In the genomic region with DNA sequence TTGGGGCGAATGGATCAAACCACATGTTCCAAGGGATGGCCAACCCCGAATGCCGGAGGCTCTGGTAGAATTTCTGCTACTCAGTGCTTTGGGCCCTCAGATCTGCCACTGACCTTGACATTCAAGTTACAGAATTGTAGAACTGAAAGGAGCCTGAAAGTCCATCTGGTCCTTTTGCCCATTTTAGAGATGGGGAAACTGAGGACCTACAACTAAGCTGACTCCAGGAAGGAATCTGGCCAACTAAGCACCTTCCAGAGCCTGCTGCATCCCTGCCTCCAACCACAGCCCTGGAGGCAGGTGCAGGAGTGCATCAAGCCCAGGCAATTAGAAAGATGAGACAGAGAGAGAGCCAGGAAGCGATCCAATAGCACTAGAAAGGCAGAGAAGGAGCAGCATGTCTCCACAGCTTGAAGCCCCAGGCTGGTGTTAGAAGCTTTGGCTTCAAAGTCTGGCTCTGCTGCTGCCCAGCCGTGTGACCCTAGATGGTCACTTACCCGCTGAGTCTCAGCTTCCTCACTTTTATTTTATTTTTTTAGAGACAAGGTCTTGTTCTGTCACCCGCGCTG, we compare ENCODE assay signal across 19 cellular contexts. TPM values are rescaled to one million over a fixed set of nuclear protein-coding genes. Genes with fewer than 3 reads are reported as not detected.
DNase-seq lines count a peak whose midpoint lies in the region; ATAC-seq, FAIRE-seq and TF ChIP-seq lines count a peak whose summit lies in the region.
"Had no signal": no experiment of that assay in that cellular context is flagged by ENCODE, and none has a peak within 500 bp of the region (broad histone marks: within the 10 kb centered on the region; RNA-seq: fewer than 3 reads in every experiment).

No MANE protein-coding gene starts in this region.

- H3K27me3 ChIP-seq in HepG2 (ENCODE audit: control insufficient read depth in 1 of 2, insufficient read depth in 2 of 2, low read length in 2 of 2) (peaks cover 0 to under 1% of the 10 kb centered on the region in 2 experiments; a peak in 2 of 5 replicates), right lobe of liver (no peaks in the 10 kb centered on the region), K562 (ENCODE audit: control insufficient read depth in 2 of 2, insufficient read depth in 2 of 2, low read length in 2 of 2) (no peaks in the 10 kb centered on the region), right cardiac atrium (ENCODE audit: control insufficient read depth, insufficient read depth) (no peaks in the 10 kb centered on the region)
- H3K27me3 ChIP-seq: SJSA1 had no signal

- DNase-seq in HepG2 (ENCODE audit: low spot score) (no peak), right lobe of liver (no peak), NCI-H2107 treated with DMSO at 0.1 percent for 48 hours (lab: John Stamatoyannopoulos, UW; ENCODE audit: unreplicated experiment) (peak; percentile 87), K562 (ENCODE audit: extremely low read depth in 1 of 4, low spot score in 3 of 4) (no peak), NAMALWA (ENCODE audit: low spot score) (no peak), NCI-H1436 treated with DMSO at 0.1 percent for 48 hours (lab: John Stamatoyannopoulos, UW) (no peak), right cardiac atrium (no peak)
- DNase-seq: C1 segment of cervical spinal cord, DMS 273 treated with DMSO at 0.1 percent for 48 hours, EL, KG1, NCI-H187 treated with DMSO at 0.1 percent for 48 hours, NCI-H345, NCI-H748 treated with DMSO at 0.1 percent for 48 hours had no signal

- TF ChIP-seq POLR2A in HepG2 (IDR thresholded peaks at IDR 0.05; ENCODE audit: insufficient read depth in 1 of 2, low read depth in 2 of 2, low read length in 2 of 2), result no peak
- TF ChIP-seq POLR2A in right lobe of liver (IDR thresholded peaks at IDR 0.05), result no peak
- TF ChIP-seq POLR2A in K562 (conservative IDR thresholded peaks at IDR 0.05), result no peak

- CTCF ChIA-PET in HepG2 (lab: Yijun Ruan, JAX; ENCODE audit: low intra/inter-chr PET ratio, low total read pairs), result no interaction called here
- CTCF ChIA-PET in K562 (lab: Yijun Ruan, JAX; ENCODE audit: low intra/inter-chr PET ratio), result no interaction called here

- H3K36me3 ChIP-seq in HepG2 (replicated peaks in 1 of 2; ENCODE audit: control insufficient read depth in 1 of 2, insufficient read depth in 2 of 2, low read length in 2 of 2), result no peaks in the 10 kb centered on the region
- H3K36me3 ChIP-seq in right lobe of liver, result no peaks in the 10 kb centered on the region
- H3K36me3 ChIP-seq in K562 (ENCODE audit: control insufficient read depth, insufficient read depth, low read length), result no peaks in the 10 kb centered on the region
- H3K36me3 ChIP-seq: HAP-1 had no signal

- no peak overlapping the region for H3K27ac ChIP-seq in HepG2 (ENCODE audit: extremely low read length, insufficient read depth, low read length)
- H3K27ac ChIP-seq in right lobe of liver, result no peak overlapping the region
- H3K27ac ChIP-seq in K562 (ENCODE audit: extremely low read depth, low read depth, low read length), result no peak overlapping the region
- H3K27ac ChIP-seq in right cardiac atrium (ENCODE audit: low read length), result no peak overlapping the region
- H3K27ac ChIP-seq: SJSA1 had no signal

- FAIRE-seq in HepG2 (lab: Jason Lieb, UNC) (no peak), K562 (lab: Jason Lieb, UNC) (no peak)
- FAIRE-seq: GM19239 had no signal

- no TSS peak for BruUV-seq in HepG2 (replicated peaks; lab: Mats Ljungman, UMichigan)
- no TSS peak for BruUV-seq in K562 (replicated peaks; lab: Mats Ljungman, UMichigan)

- TF ChIP-seq EP300 in HepG2 (IDR thresholded peaks at IDR 0.05; ENCODE audit: low read depth in 2 of 2, low read length in 2 of 2) (no peak), HepG2 (CRISPR knock-in tag; IDR thresholded peaks at IDR 0.05; ENCODE audit: borderline replicate concordance) (no peak), K562 (IDR thresholded peaks at IDR 0.05; ENCODE audit: low read length) (no peak)

- H3K9me3 ChIP-seq in HepG2 (ENCODE audit: low read length) (no peaks in the 10 kb centered on the region), right lobe of liver (no peaks in the 10 kb centered on the region), K562 (replicated peaks; ENCODE audit: control insufficient read depth, insufficient read depth, low read depth, low read length) (no peaks in the 10 kb centered on the region), right cardiac atrium (ENCODE audit: control insufficient read depth, low read length) (no peaks in the 10 kb centered on the region)
- H3K9me3 ChIP-seq: HAP-1, SJSA1 had no signal

- ATAC-seq in HepG2 (no peak), right lobe of liver (no peak), K562 (no peak), right cardiac atrium (no peak)

- H3K4me1 ChIP-seq in HepG2 (ENCODE audit: insufficient read depth, low read length) (peaks cover 15% of the 10 kb centered on the region), right lobe of liver (no peaks in the 10 kb centered on the region), K562 (replicated peaks in 1 of 2; ENCODE audit: control insufficient read depth in 2 of 2, insufficient read depth in 2 of 2, low read length in 2 of 2) (peaks cover 4 to 15% of the 10 kb centered on the region in 2 experiments; a peak in 3 of 5 replicates), right cardiac atrium (ENCODE audit: control insufficient read depth, insufficient read depth, low read length) (no peaks in the 10 kb centered on the region)
- H3K4me1 ChIP-seq: HAP-1 had no signal

- H3K9ac ChIP-seq in HepG2 (ENCODE audit: insufficient read depth, low read depth, low read length) (no peak overlapping the region), K562 (ENCODE audit: insufficient read depth in 1 of 2, low read depth in 2 of 2, low read length in 2 of 2) (no peak overlapping the region)

- H4K20me1 ChIP-seq in HepG2 (ENCODE audit: insufficient read depth, low read length), result no peaks in the 10 kb centered on the region
- no peaks in the 10 kb centered on the region for H4K20me1 ChIP-seq in K562 (replicated peaks; ENCODE audit: control insufficient read depth, insufficient read depth, low read length)

- TF ChIP-seq CTCF in HepG2 (CRISPR knock-in tag; IDR thresholded peaks at IDR 0.05) (no peak), right lobe of liver (IDR thresholded peaks at IDR 0.05) (no peak), K562 (IDR thresholded peaks at IDR 0.05 in 2 of 3, conservative IDR thresholded peaks at IDR 0.05 in 1 of 3; ENCODE audit: insufficient read depth in 2 of 3, low read depth in 1 of 3, low read length in 3 of 3) (no peak)

- H3K9me1 ChIP-seq in K562 (ENCODE audit: control insufficient read depth, insufficient read depth, low read length), result no peaks in the 10 kb centered on the region

- H3K4me3 ChIP-seq in HepG2 (replicated peaks in 1 of 3; ENCODE audit: insufficient read depth in 1 of 3, low read depth in 2 of 3, low read length in 3 of 3), result no peak overlapping the region
- no peak overlapping the region for H3K4me3 ChIP-seq in right lobe of liver
- no peak overlapping the region for H3K4me3 ChIP-seq in K562
- no peak overlapping the region for H3K4me3 ChIP-seq in right cardiac atrium (ENCODE audit: low read length)
- H3K4me3 ChIP-seq: HAP-1, SJSA1 had no signal

- intact Hi-C loops in HepG2 (cut with micrococcal nuclease; ENCODE audit: unreplicated experiment), result no loop called here
- intact Hi-C loops in right lobe of liver (cut with DNase I), result no loop called here
- intact Hi-C loops in K562 (cut with micrococcal nuclease), result loop anchor here (10.0 kb wide), 1 partner anchor 282 kb away; a partner anchor contains a TSS
- intact Hi-C loops in right cardiac atrium (cut with DNase I), result no loop called here

- 79% methylated on average over 8 of the region's 8 CpGs for whole genome bisulfite sequencing in HepG2 (ENCODE audit: low lambda C conversion rate)
- WGBS in right lobe of liver (ENCODE audit: insufficient coverage, low coverage, low lambda C conversion rate, missing lambda C conversion rate), result 88% methylated on average over 6 of the region's 8 CpGs
- 57% methylated on average over 8 of the region's 8 CpGs for WGBS in K562 (ENCODE audit: insufficient coverage, low coverage, missing lambda C conversion rate)
- WGBS in right cardiac atrium, result 92% methylated on average over 8 of the region's 8 CpGs

- POLR2A ChIA-PET in HepG2 (lab: Yijun Ruan, JAX) (no interaction called here), K562 (lab: Yijun Ruan, JAX) (no interaction called here)

- H2AFZ ChIP-seq in HepG2 (ENCODE audit: low read length) (no peak overlapping the region), K562 (ENCODE audit: low read depth, low read length) (no peak overlapping the region)

- in situ Hi-C loops in HepG2 (cut with HindIII; ENCODE audit: extremely low pct_ligation_motif_present, low pct_unique_long_range_greater_than_20kb) (no loop called here), K562 (cut with MboI) (no loop called here)

- H3K4me2 ChIP-seq in HepG2 (ENCODE audit: low read depth, low read length) (no peak overlapping the region), K562 (ENCODE audit: insufficient read depth, low read length) (no peak overlapping the region)

- TF ChIP-seq RAD21 in HepG2 (CRISPR knock-in tag; IDR thresholded peaks at IDR 0.05) (no peak), K562 (CRISPR knock-in tag; conservative IDR thresholded peaks at IDR 0.05 in 1 of 2, IDR thresholded peaks at IDR 0.05 in 1 of 2) (no peak)

- H3K79me2 ChIP-seq in HepG2 (ENCODE audit: insufficient read depth, low read length) (no peaks in the 10 kb centered on the region), K562 (ENCODE audit: control insufficient read depth, insufficient read depth, low read length) (no peaks in the 10 kb centered on the region)

RNA-seq across cellular contexts. Expression of a gene that starts 1.3 kb away (rescaled TPM):
- total RNA-seq in HepG2 (2016; rRNA removed; fragmentation: Illumina TruSeq; extraction: Trizol), result not detected in 2 replicates
- not detected in 2 replicates for total RNA-seq in HepG2 (2016; cell fraction: cytosol; rRNA removed; fragmentation: Illumina TruSeq; extraction: Trizol; ENCODE audit: low read depth)
- total RNA-seq in HepG2 (2016; cell fraction: insoluble cytoplasmic fraction; rRNA removed; fragmentation: Illumina TruSeq; extraction: Trizol), result not detected in 2 replicates
- total RNA-seq in HepG2 (2016; cell fraction: membrane; rRNA removed; fragmentation: Illumina TruSeq; extraction: Trizol), result not detected in 2 replicates
- not detected in 2 replicates for total RNA-seq in HepG2 (2016; cell fraction: nucleus; rRNA removed; fragmentation: Illumina TruSeq; extraction: Trizol)
- not detected in 2 replicates for polyA plus RNA-seq in HepG2 (2011; rRNA removed)
- not detected in 2 replicates for polyA plus RNA-seq in HepG2 (2011; cell fraction: cytosol; rRNA removed)
- not detected in 2 replicates for polyA plus RNA-seq in HepG2 (2011; cell fraction: nucleus; rRNA removed)
- polyA plus RNA-seq in HepG2 (2012), result not detected in 2 replicates
- polyA plus RNA-seq in HepG2 (2016; cell fraction: cytosol; fragmentation: Illumina TruSeq; extraction: Trizol; ENCODE audit: low read depth), result not detected in 2 replicates
- polyA plus RNA-seq in HepG2 (2016; cell fraction: insoluble cytoplasmic fraction; fragmentation: Illumina TruSeq; extraction: Trizol; ENCODE audit: low read depth), result not detected in 2 replicates
- not detected in 2 replicates for polyA plus RNA-seq in HepG2 (2016; cell fraction: membrane; fragmentation: Illumina TruSeq; extraction: Trizol; ENCODE audit: low read depth)
- not detected in 2 replicates for polyA plus RNA-seq in HepG2 (2016; cell fraction: nucleus; fragmentation: Illumina TruSeq; extraction: Trizol; ENCODE audit: insufficient read depth, low read depth)
- polyA minus RNA-seq in HepG2 (2011; rRNA and poly(A)+ RNA removed; ENCODE audit: low replicate concordance), result not detected in 2 replicates
- polyA minus RNA-seq in HepG2 (2011; cell fraction: cytosol; rRNA and poly(A)+ RNA removed), result not detected in 2 replicates
- polyA minus RNA-seq in HepG2 (2011; cell fraction: nucleus; rRNA and poly(A)+ RNA removed), result not detected in 2 replicates
- not detected for total RNA-seq in right lobe of liver
- not detected in 2 replicates for total RNA-seq in K562 (2011; cell fraction: chromatin; rRNA removed; ENCODE audit: low replicate concordance)
- total RNA-seq in K562 (2011; cell fraction: nucleolus; rRNA removed), result not detected in 2 replicates
- total RNA-seq in K562 (2011; cell fraction: nucleoplasm; rRNA removed), result not detected in 2 replicates
- not detected in 2 replicates for total RNA-seq in K562 (2014; rRNA removed)
- not detected in 2 replicates for total RNA-seq in K562 (2014; rRNA removed; fragmentation: Illumina TruSeq; extraction: Trizol)
- total RNA-seq in K562 (2015; rRNA removed; fragmentation: Illumina TruSeq; extraction: Trizol), result not detected in 2 replicates
- total RNA-seq in K562 (2021), result 0.84 and 1.2 TPM in 2 replicates
- not detected in 2 replicates for polyA plus RNA-seq in K562 (2011; rRNA removed)
- polyA plus RNA-seq in K562 (2011; cell fraction: cytosol; rRNA removed), result not detected in 2 replicates
- not detected in 2 replicates for polyA plus RNA-seq in K562 (2011; cell fraction: nucleus; rRNA removed)
- polyA plus RNA-seq in K562 (2012), result 0.03 and 0.12 TPM in 2 replicates
- not detected in 2 replicates for polyA plus RNA-seq in K562 (2014; fragmentation: Illumina TruSeq; extraction: Trizol)
- polyA plus RNA-seq in K562 (2014; fragmentation: Nextera tagmentation; extraction: Ambion mirVana), result not detected
- polyA plus RNA-seq in K562 (2014; rRNA removed), result not detected in 2 replicates
- polyA minus RNA-seq in K562 (2011; rRNA and poly(A)+ RNA removed), result not detected in 2 replicates
- polyA minus RNA-seq in K562 (2011; cell fraction: cytosol; rRNA and poly(A)+ RNA removed), result not detected in 2 replicates
- polyA minus RNA-seq in K562 (2011; cell fraction: nucleus; rRNA and poly(A)+ RNA removed), result not detected in 2 replicates
- 1 to 10 TPM in 1 of 4 donors, not detected in 3; 1.1 TPM for total RNA-seq in right cardiac atrium
- not detected for polyA plus RNA-seq in right cardiac atrium
- total RNA-seq: SJSA1 had no signal

RNA-seq across cellular contexts. Expression of a gene that starts 19.6 kb away (rescaled TPM):
- total RNA-seq in HepG2 (2016; rRNA removed; fragmentation: Illumina TruSeq; extraction: Trizol) (not detected in 2 replicates), right lobe of liver (not detected), K562 (2014; rRNA removed) (not detected in 2 replicates), K562 (2014; rRNA removed; fragmentation: Illumina TruSeq; extraction: Trizol) (not detected in 2 replicates), K562 (2015; rRNA removed; fragmentation: Illumina TruSeq; extraction: Trizol) (not detected in 2 replicates), K562 (2021) (0.47 and 0.62 TPM in 2 replicates), right cardiac atrium (not detected)
- not detected in 2 replicates for total RNA-seq in HepG2 (2016; cell fraction: cytosol; rRNA removed; fragmentation: Illumina TruSeq; extraction: Trizol; ENCODE audit: low read depth)
- not detected in 2 replicates for total RNA-seq in HepG2 (2016; cell fraction: insoluble cytoplasmic fraction; rRNA removed; fragmentation: Illumina TruSeq; extraction: Trizol)
- total RNA-seq in HepG2 (2016; cell fraction: membrane; rRNA removed; fragmentation: Illumina TruSeq; extraction: Trizol), result not detected in 2 replicates
- not detected in 2 replicates for total RNA-seq in HepG2 (2016; cell fraction: nucleus; rRNA removed; fragmentation: Illumina TruSeq; extraction: Trizol)
- polyA plus RNA-seq in HepG2 (2011; rRNA removed) (not detected in 2 replicates), K562 (2011; rRNA removed) (not detected in 2 replicates), K562 (2014; fragmentation: Illumina TruSeq; extraction: Trizol) (not detected in 2 replicates), K562 (2014; fragmentation: Nextera tagmentation; extraction: Ambion mirVana) (not detected), K562 (2014; rRNA removed) (not detected in 2 replicates), right cardiac atrium (not detected)
- not detected in 2 replicates for polyA plus RNA-seq in HepG2 (2011; cell fraction: cytosol; rRNA removed)
- not detected in 2 replicates for polyA plus RNA-seq in HepG2 (2011; cell fraction: nucleus; rRNA removed)
- not detected in 2 replicates for polyA plus RNA-seq in HepG2 (2012)
- not detected in 2 replicates for polyA plus RNA-seq in HepG2 (2016; cell fraction: cytosol; fragmentation: Illumina TruSeq; extraction: Trizol; ENCODE audit: low read depth)
- not detected in 2 replicates for polyA plus RNA-seq in HepG2 (2016; cell fraction: insoluble cytoplasmic fraction; fragmentation: Illumina TruSeq; extraction: Trizol; ENCODE audit: low read depth)
- not detected in 2 replicates for polyA plus RNA-seq in HepG2 (2016; cell fraction: membrane; fragmentation: Illumina TruSeq; extraction: Trizol; ENCODE audit: low read depth)
- polyA plus RNA-seq in HepG2 (2016; cell fraction: nucleus; fragmentation: Illumina TruSeq; extraction: Trizol; ENCODE audit: insufficient read depth, low read depth), result not detected in 2 replicates
- polyA minus RNA-seq in HepG2 (2011; rRNA and poly(A)+ RNA removed; ENCODE audit: low replicate concordance), result not detected in 2 replicates
- not detected in 2 replicates for polyA minus RNA-seq in HepG2 (2011; cell fraction: cytosol; rRNA and poly(A)+ RNA removed)
- not detected in 2 replicates for polyA minus RNA-seq in HepG2 (2011; cell fraction: nucleus; rRNA and poly(A)+ RNA removed)
- not detected in 2 replicates for total RNA-seq in K562 (2011; cell fraction: chromatin; rRNA removed; ENCODE audit: low replicate concordance)
- total RNA-seq in K562 (2011; cell fraction: nucleolus; rRNA removed), result not detected in 2 replicates
- not detected in 2 replicates for total RNA-seq in K562 (2011; cell fraction: nucleoplasm; rRNA removed)
- polyA plus RNA-seq in K562 (2011; cell fraction: cytosol; rRNA removed), result not detected in 2 replicates
- 0.17 TPM in 1 of 2 replicates, not detected in the other for polyA plus RNA-seq in K562 (2011; cell fraction: nucleus; rRNA removed)
- 0.30 TPM in 1 of 2 replicates, not detected in the other for polyA plus RNA-seq in K562 (2012)
- not detected in 2 replicates for polyA minus RNA-seq in K562 (2011; rRNA and poly(A)+ RNA removed)
- polyA minus RNA-seq in K562 (2011; cell fraction: cytosol; rRNA and poly(A)+ RNA removed), result not detected in 2 replicates
- not detected in 2 replicates for polyA minus RNA-seq in K562 (2011; cell fraction: nucleus; rRNA and poly(A)+ RNA removed)
- total RNA-seq: A673; SJSA1; T-helper 2 cell treated with Interferon-gamma antibody and Interleukin-4, amounts not matched to agents 100 ng/mL and 5 ng/mL, for 36 hours had no signal

RNA-seq across cellular contexts. Expression of a gene that starts 27.3 kb away (rescaled TPM):
- total RNA-seq in HepG2 (2016; rRNA removed; fragmentation: Illumina TruSeq; extraction: Trizol) (9.9 and 12.7 TPM in 2 replicates), right lobe of liver (10 to 100 TPM in 5 of 6 experiments, 1 to 10 TPM in 1; 9.9 to 19.4 (median 15.6) TPM), K562 (2014; rRNA removed) (53.6 and 62.9 TPM in 2 replicates), K562 (2014; rRNA removed; fragmentation: Illumina TruSeq; extraction: Trizol) (8.6 and 8.8 TPM in 2 replicates), K562 (2015; rRNA removed; fragmentation: Illumina TruSeq; extraction: Trizol) (25.2 and 27.9 TPM in 2 replicates), K562 (2021) (64.3 and 70.0 TPM in 2 replicates), right cardiac atrium (10 to 100 TPM; 10.8 to 17.7 (median 14.0) TPM)
- total RNA-seq in HepG2 (2016; cell fraction: cytosol; rRNA removed; fragmentation: Illumina TruSeq; extraction: Trizol; ENCODE audit: low read depth), result 3.5 and 3.8 TPM in 2 replicates
- 10.0 and 12.8 TPM in 2 replicates for total RNA-seq in HepG2 (2016; cell fraction: insoluble cytoplasmic fraction; rRNA removed; fragmentation: Illumina TruSeq; extraction: Trizol)
- total RNA-seq in HepG2 (2016; cell fraction: membrane; rRNA removed; fragmentation: Illumina TruSeq; extraction: Trizol), result 10.3 and 10.6 TPM in 2 replicates
- total RNA-seq in HepG2 (2016; cell fraction: nucleus; rRNA removed; fragmentation: Illumina TruSeq; extraction: Trizol), result 5.1 and 5.7 TPM in 2 replicates
- polyA plus RNA-seq in HepG2 (2011; rRNA removed) (9.4 and 10.9 TPM in 2 replicates), K562 (2011; rRNA removed) (19.7 and 22.8 TPM in 2 replicates), K562 (2014; fragmentation: Illumina TruSeq; extraction: Trizol) (26.1 and 40.7 TPM in 2 replicates), K562 (2014; fragmentation: Nextera tagmentation; extraction: Ambion mirVana) (1 to 10 TPM; 1.7 to 1.8 TPM), K562 (2014; rRNA removed) (62.3 and 73.5 TPM in 2 replicates), right cardiac atrium (12.9 TPM)
- polyA plus RNA-seq in HepG2 (2011; cell fraction: cytosol; rRNA removed), result 9.0 and 11.9 TPM in 2 replicates
- polyA plus RNA-seq in HepG2 (2011; cell fraction: nucleus; rRNA removed), result 16.4 and 20.1 TPM in 2 replicates
- 13.1 and 13.3 TPM in 2 replicates for polyA plus RNA-seq in HepG2 (2012)
- polyA plus RNA-seq in HepG2 (2016; cell fraction: cytosol; fragmentation: Illumina TruSeq; extraction: Trizol; ENCODE audit: low read depth), result 5.6 and 6.2 TPM in 2 replicates
- 16.6 and 21.1 TPM in 2 replicates for polyA plus RNA-seq in HepG2 (2016; cell fraction: insoluble cytoplasmic fraction; fragmentation: Illumina TruSeq; extraction: Trizol; ENCODE audit: low read depth)
- polyA plus RNA-seq in HepG2 (2016; cell fraction: membrane; fragmentation: Illumina TruSeq; extraction: Trizol; ENCODE audit: low read depth), result 11.7 and 12.3 TPM in 2 replicates
- polyA plus RNA-seq in HepG2 (2016; cell fraction: nucleus; fragmentation: Illumina TruSeq; extraction: Trizol; ENCODE audit: insufficient read depth, low read depth), result 13.8 and 16.7 TPM in 2 replicates
- polyA minus RNA-seq in HepG2 (2011; rRNA and poly(A)+ RNA removed; ENCODE audit: low replicate concordance), result 7.2 and 33.1 TPM in 2 replicates
- polyA minus RNA-seq in HepG2 (2011; cell fraction: cytosol; rRNA and poly(A)+ RNA removed), result 5.6 and 6.2 TPM in 2 replicates
- polyA minus RNA-seq in HepG2 (2011; cell fraction: nucleus; rRNA and poly(A)+ RNA removed), result 2.6 and 3.4 TPM in 2 replicates
- 5.8 and 18.8 TPM in 2 replicates for total RNA-seq in K562 (2011; cell fraction: chromatin; rRNA removed; ENCODE audit: low replicate concordance)
- total RNA-seq in K562 (2011; cell fraction: nucleolus; rRNA removed), result 14.5 and 18.0 TPM in 2 replicates
- 10.8 and 14.2 TPM in 2 replicates for total RNA-seq in K562 (2011; cell fraction: nucleoplasm; rRNA removed)
- polyA plus RNA-seq in K562 (2011; cell fraction: cytosol; rRNA removed), result 25.0 and 52.4 TPM in 2 replicates
- 15.0 and 24.5 TPM in 2 replicates for polyA plus RNA-seq in K562 (2011; cell fraction: nucleus; rRNA removed)
- polyA plus RNA-seq in K562 (2012), result 38.1 and 44.7 TPM in 2 replicates
- polyA minus RNA-seq in K562 (2011; rRNA and poly(A)+ RNA removed), result 5.5 and 6.9 TPM in 2 replicates
- 16.4 and 20.5 TPM in 2 replicates for polyA minus RNA-seq in K562 (2011; cell fraction: cytosol; rRNA and poly(A)+ RNA removed)
- 4.4 and 5.1 TPM in 2 replicates for polyA minus RNA-seq in K562 (2011; cell fraction: nucleus; rRNA and poly(A)+ RNA removed)

RNA-seq across cellular contexts. Expression of a gene that starts 38.9 kb away (rescaled TPM):
- total RNA-seq in HepG2 (2016; rRNA removed; fragmentation: Illumina TruSeq; extraction: Trizol), result not detected in 2 replicates
- total RNA-seq in HepG2 (2016; cell fraction: cytosol; rRNA removed; fragmentation: Illumina TruSeq; extraction: Trizol; ENCODE audit: low read depth), result not detected in 2 replicates
- not detected in 2 replicates for total RNA-seq in HepG2 (2016; cell fraction: insoluble cytoplasmic fraction; rRNA removed; fragmentation: Illumina TruSeq; extraction: Trizol)
- total RNA-seq in HepG2 (2016; cell fraction: membrane; rRNA removed; fragmentation: Illumina TruSeq; extraction: Trizol), result not detected in 2 replicates
- not detected in 2 replicates for total RNA-seq in HepG2 (2016; cell fraction: nucleus; rRNA removed; fragmentation: Illumina TruSeq; extraction: Trizol)
- not detected in 2 replicates for polyA plus RNA-seq in HepG2 (2011; rRNA removed)
- polyA plus RNA-seq in HepG2 (2011; cell fraction: cytosol; rRNA removed), result not detected in 2 replicates
- polyA plus RNA-seq in HepG2 (2011; cell fraction: nucleus; rRNA removed), result not detected in 2 replicates
- polyA plus RNA-seq in HepG2 (2012), result not detected in 2 replicates
- polyA plus RNA-seq in HepG2 (2016; cell fraction: cytosol; fragmentation: Illumina TruSeq; extraction: Trizol; ENCODE audit: low read depth), result not detected in 2 replicates
- polyA plus RNA-seq in HepG2 (2016; cell fraction: insoluble cytoplasmic fraction; fragmentation: Illumina TruSeq; extraction: Trizol; ENCODE audit: low read depth), result not detected in 2 replicates
- polyA plus RNA-seq in HepG2 (2016; cell fraction: membrane; fragmentation: Illumina TruSeq; extraction: Trizol; ENCODE audit: low read depth), result not detected in 2 replicates
- not detected in 2 replicates for polyA plus RNA-seq in HepG2 (2016; cell fraction: nucleus; fragmentation: Illumina TruSeq; extraction: Trizol; ENCODE audit: insufficient read depth, low read depth)
- polyA minus RNA-seq in HepG2 (2011; rRNA and poly(A)+ RNA removed; ENCODE audit: low replicate concordance), result not detected in 2 replicates
- polyA minus RNA-seq in HepG2 (2011; cell fraction: cytosol; rRNA and poly(A)+ RNA removed), result not detected in 2 replicates
- polyA minus RNA-seq in HepG2 (2011; cell fraction: nucleus; rRNA and poly(A)+ RNA removed), result not detected in 2 replicates
- not detected for total RNA-seq in right lobe of liver
- total RNA-seq in K562 (2011; cell fraction: chromatin; rRNA removed; ENCODE audit: low replicate concordance), result not detected in 2 replicates
- not detected in 2 replicates for total RNA-seq in K562 (2011; cell fraction: nucleolus; rRNA removed)
- not detected in 2 replicates for total RNA-seq in K562 (2011; cell fraction: nucleoplasm; rRNA removed)
- total RNA-seq in K562 (2014; rRNA removed), result 2.1 TPM in 1 of 2 replicates, not detected in the other
- total RNA-seq in K562 (2014; rRNA removed; fragmentation: Illumina TruSeq; extraction: Trizol), result not detected in 2 replicates
- not detected in 2 replicates for total RNA-seq in K562 (2015; rRNA removed; fragmentation: Illumina TruSeq; extraction: Trizol)
- 0.40 and 0.51 TPM in 2 replicates for total RNA-seq in K562 (2021)
- polyA plus RNA-seq in K562 (2011; rRNA removed), result not detected in 2 replicates
- polyA plus RNA-seq in K562 (2011; cell fraction: cytosol; rRNA removed), result 0.31 TPM in 1 of 2 replicates, not detected in the other
- not detected in 2 replicates for polyA plus RNA-seq in K562 (2011; cell fraction: nucleus; rRNA removed)
- polyA plus RNA-seq in K562 (2012), result 0.28 TPM in 1 of 2 replicates, not detected in the other
- polyA plus RNA-seq in K562 (2014; fragmentation: Illumina TruSeq; extraction: Trizol), result not detected in 2 replicates
- polyA plus RNA-seq in K562 (2014; fragmentation: Nextera tagmentation; extraction: Ambion mirVana), result under 1 TPM in 1 of 2 experiments, not detected in 1; 0.25 TPM
- 0.25 and 0.39 TPM in 2 replicates for polyA plus RNA-seq in K562 (2014; rRNA removed)
- polyA minus RNA-seq in K562 (2011; rRNA and poly(A)+ RNA removed), result 0.28 TPM in 1 of 2 replicates, not detected in the other
- polyA minus RNA-seq in K562 (2011; cell fraction: cytosol; rRNA and poly(A)+ RNA removed), result not detected in 2 replicates
- not detected in 2 replicates for polyA minus RNA-seq in K562 (2011; cell fraction: nucleus; rRNA and poly(A)+ RNA removed)
- not detected for total RNA-seq in right cardiac atrium
- polyA plus RNA-seq in right cardiac atrium, result not detected
- total RNA-seq: A673; SJSA1; T-helper 2 cell treated with Interferon-gamma antibody and Interleukin-4, amounts not matched to agents 100 ng/mL and 5 ng/mL, for 36 hours had no signal
